In genomic region chr16:55641430-55642056, GRCh38 we compare ENCODE assay signal across 1 cellular context.
A peak's percentile ranks its signal among the peaks of the same experiment; 100 is the strongest.
TF ChIP-seq lines count a peak whose summit lies in the region.

No MANE protein-coding gene starts in this region.

TF ChIP-seq in HepG2, 621 proteins besides CTCF, POLR2A, EP300 and RAD21 (continued from another document and continues in another):
- TF ChIP-seq CSRNP1 (CRISPR knock-in tag; IDR thresholded peaks at IDR 0.05) (no peak), GLMP (CRISPR knock-in tag; IDR thresholded peaks at IDR 0.05; ENCODE audit: borderline replicate concordance) (no peak), ZNF451 (CRISPR knock-in tag; IDR thresholded peaks at IDR 0.05) (no peak), ZNF598 (CRISPR knock-in tag; IDR thresholded peaks at IDR 0.05; ENCODE audit: borderline replicate concordance) (no peak), ZNF614 (CRISPR knock-in tag; IDR thresholded peaks at IDR 0.05; ENCODE audit: borderline replicate concordance) (no peak), KDM1A (CRISPR knock-in tag; IDR thresholded peaks at IDR 0.05) (peak; percentile 80), ZMYM3 (CRISPR knock-in tag; IDR thresholded peaks at IDR 0.05) (peak; percentile 77; the same call in 1 of the 2 replicates), ZMYM2 (CRISPR knock-in tag; IDR thresholded peaks at IDR 0.05) (no peak), HNF4A (CRISPR knock-in tag; IDR thresholded peaks at IDR 0.05) (0 out of 2 replicates have a peak, but pooled peaks have one; percentile 29), PCBP1 (IDR thresholded peaks at IDR 0.05; ENCODE audit: borderline replicate concordance, low read depth, low read length) (no peak), ETV6 (CRISPR knock-in tag; conservative IDR thresholded peaks at IDR 0.05) (no peak), RXRB (CRISPR knock-in tag; IDR thresholded peaks at IDR 0.05; ENCODE audit: borderline replicate concordance) (no peak), ATRX (CRISPR knock-in tag; IDR thresholded peaks at IDR 0.05; ENCODE audit: borderline replicate concordance) (no peak), ZNF83 (CRISPR knock-in tag; IDR thresholded peaks at IDR 0.05; ENCODE audit: borderline replicate concordance) (no peak), PREB (CRISPR knock-in tag; IDR thresholded peaks at IDR 0.05) (no peak), NONO (IDR thresholded peaks at IDR 0.05) (no peak), NONO (CRISPR knock-in tag; conservative IDR thresholded peaks at IDR 0.05) (no peak), ZSCAN30 (CRISPR knock-in tag; IDR thresholded peaks at IDR 0.05) (no peak), HIVEP1 (CRISPR knock-in tag; IDR thresholded peaks at IDR 0.05) (no peak), ZNF549 (CRISPR knock-in tag; IDR thresholded peaks at IDR 0.05) (no peak), PATZ1 (CRISPR knock-in tag; IDR thresholded peaks at IDR 0.05) (peak; percentile 47), HNF1A (IDR thresholded peaks at IDR 0.05; ENCODE audit: low read depth) (no peak), HNF1A (CRISPR knock-in tag; IDR thresholded peaks at IDR 0.05; ENCODE audit: borderline replicate concordance) (no peak), PAXIP1 (CRISPR knock-in tag; conservative IDR thresholded peaks at IDR 0.05) (0 out of 2 replicates have a peak, but pooled peaks have one; percentile 17), CCAR2 (optimal IDR thresholded peaks at IDR 0.05; ENCODE audit: low read depth, low read length) (no peak), KLF6 (CRISPR knock-in tag; IDR thresholded peaks at IDR 0.05) (no peak)
- TF ChIP-seq, protein P1, sequence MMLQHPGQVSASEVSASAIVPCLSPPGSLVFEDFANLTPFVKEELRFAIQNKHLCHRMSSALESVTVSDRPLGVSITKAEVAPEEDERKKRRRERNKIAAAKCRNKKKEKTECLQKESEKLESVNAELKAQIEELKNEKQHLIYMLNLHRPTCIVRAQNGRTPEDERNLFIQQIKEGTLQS (CRISPR knock-in tag; IDR thresholded peaks at IDR 0.05): no peak
- TF ChIP-seq, protein P2, sequence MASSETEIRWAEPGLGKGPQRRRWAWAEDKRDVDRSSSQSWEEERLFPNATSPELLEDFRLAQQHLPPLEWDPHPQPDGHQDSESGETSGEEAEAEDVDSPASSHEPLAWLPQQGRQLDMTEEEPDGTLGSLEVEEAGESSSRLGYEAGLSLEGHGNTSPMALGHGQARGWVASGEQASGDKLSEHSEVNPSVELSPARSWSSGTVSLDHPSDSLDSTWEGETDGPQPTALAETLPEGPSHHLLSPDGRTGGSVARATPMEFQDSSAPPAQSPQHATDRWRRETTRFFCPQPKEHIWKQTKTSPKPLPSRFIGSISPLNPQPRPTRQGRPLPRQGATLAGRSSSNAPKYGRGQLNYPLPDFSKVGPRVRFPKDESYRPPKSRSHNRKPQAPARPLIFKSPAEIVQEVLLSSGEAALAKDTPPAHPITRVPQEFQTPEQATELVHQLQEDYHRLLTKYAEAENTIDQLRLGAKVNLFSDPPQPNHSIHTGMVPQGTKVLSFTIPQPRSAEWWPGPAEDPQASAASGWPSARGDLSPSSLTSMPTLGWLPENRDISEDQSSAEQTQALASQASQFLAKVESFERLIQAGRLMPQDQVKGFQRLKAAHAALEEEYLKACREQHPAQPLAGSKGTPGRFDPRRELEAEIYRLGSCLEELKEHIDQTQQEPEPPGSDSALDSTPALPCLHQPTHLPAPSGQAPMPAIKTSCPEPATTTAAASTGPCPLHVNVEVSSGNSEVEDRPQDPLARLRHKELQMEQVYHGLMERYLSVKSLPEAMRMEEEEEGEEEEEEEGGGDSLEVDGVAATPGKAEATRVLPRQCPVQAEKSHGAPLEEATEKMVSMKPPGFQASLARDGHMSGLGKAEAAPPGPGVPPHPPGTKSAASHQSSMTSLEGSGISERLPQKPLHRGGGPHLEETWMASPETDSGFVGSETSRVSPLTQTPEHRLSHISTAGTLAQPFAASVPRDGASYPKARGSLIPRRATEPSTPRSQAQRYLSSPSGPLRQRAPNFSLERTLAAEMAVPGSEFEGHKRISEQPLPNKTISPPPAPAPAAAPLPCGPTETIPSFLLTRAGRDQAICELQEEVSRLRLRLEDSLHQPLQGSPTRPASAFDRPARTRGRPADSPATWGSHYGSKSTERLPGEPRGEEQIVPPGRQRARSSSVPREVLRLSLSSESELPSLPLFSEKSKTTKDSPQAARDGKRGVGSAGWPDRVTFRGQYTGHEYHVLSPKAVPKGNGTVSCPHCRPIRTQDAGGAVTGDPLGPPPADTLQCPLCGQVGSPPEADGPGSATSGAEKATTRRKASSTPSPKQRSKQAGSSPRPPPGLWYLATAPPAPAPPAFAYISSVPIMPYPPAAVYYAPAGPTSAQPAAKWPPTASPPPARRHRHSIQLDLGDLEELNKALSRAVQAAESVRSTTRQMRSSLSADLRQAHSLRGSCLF (CRISPR knock-in tag; IDR thresholded peaks at IDR 0.05; ENCODE audit: borderline replicate concordance): no peak
- TF ChIP-seq, protein P3, sequence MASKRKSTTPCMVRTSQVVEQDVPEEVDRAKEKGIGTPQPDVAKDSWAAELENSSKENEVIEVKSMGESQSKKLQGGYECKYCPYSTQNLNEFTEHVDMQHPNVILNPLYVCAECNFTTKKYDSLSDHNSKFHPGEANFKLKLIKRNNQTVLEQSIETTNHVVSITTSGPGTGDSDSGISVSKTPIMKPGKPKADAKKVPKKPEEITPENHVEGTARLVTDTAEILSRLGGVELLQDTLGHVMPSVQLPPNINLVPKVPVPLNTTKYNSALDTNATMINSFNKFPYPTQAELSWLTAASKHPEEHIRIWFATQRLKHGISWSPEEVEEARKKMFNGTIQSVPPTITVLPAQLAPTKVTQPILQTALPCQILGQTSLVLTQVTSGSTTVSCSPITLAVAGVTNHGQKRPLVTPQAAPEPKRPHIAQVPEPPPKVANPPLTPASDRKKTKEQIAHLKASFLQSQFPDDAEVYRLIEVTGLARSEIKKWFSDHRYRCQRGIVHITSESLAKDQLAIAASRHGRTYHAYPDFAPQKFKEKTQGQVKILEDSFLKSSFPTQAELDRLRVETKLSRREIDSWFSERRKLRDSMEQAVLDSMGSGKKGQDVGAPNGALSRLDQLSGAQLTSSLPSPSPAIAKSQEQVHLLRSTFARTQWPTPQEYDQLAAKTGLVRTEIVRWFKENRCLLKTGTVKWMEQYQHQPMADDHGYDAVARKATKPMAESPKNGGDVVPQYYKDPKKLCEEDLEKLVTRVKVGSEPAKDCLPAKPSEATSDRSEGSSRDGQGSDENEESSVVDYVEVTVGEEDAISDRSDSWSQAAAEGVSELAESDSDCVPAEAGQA (IDR thresholded peaks at IDR 0.05; ENCODE audit: low read depth): no peak
- TF ChIP-seq, protein P3 (CRISPR knock-in tag; IDR thresholded peaks at IDR 0.05; ENCODE audit: borderline replicate concordance): no peak
